Comparison of ENCODE assay signal across 1 cellular context in the genomic region with DNA sequence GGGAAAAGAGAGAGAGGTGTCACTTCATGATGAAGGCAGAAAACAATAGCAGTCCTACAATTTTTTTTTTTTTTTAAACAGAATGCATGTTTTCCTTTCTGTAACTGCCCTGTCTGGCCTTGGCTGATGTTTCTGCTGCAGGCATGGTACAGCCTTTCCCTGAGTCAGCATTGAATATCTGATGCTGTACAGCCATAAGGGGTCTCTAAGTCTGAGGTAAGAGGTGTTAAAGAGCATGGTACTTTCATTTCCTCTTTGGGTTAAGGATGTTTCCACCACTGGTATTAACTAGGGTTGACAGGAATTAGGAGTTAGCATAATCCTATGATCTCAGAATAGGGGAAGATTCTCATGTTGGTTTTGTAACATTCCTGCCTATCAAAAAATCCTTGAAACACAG.
A peak's percentile ranks its signal among the peaks of the same experiment; 100 is the strongest.
TF ChIP-seq lines count a peak whose summit lies in the region.

No MANE protein-coding gene starts in this region.

TF ChIP-seq in K562, 482 proteins besides CTCF, POLR2A, EP300 and RAD21 (continued from another document):
- TF ChIP-seq, protein P1, sequence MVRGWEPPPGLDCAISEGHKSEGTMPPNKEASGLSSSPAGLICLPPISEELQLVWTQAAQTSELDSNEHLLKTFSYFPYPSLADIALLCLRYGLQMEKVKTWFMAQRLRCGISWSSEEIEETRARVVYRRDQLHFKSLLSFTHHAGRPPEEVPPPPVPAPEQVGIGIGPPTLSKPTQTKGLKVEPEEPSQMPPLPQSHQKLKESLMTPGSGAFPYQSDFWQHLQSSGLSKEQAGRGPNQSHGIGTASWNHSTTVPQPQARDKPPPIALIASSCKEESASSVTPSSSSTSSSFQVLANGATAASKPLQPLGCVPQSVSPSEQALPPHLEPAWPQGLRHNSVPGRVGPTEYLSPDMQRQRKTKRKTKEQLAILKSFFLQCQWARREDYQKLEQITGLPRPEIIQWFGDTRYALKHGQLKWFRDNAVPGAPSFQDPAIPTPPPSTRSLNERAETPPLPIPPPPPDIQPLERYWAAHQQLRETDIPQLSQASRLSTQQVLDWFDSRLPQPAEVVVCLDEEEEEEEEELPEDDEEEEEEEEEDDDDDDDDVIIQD (CRISPR knock-in tag; IDR thresholded peaks at IDR 0.05), result no peak
- TF ChIP-seq CXXC5 (CRISPR knock-in tag; IDR thresholded peaks at IDR 0.05) (no peak), MAFG (tag; conservative IDR thresholded peaks at IDR 0.05) (0 out of 2 replicates have a peak, but pooled peaks have one; percentile 28), SRSF1 (IDR thresholded peaks at IDR 0.05; ENCODE audit: low read depth, low read length) (no peak), ZC3H4 (CRISPR knock-in tag; IDR thresholded peaks at IDR 0.05; ENCODE audit: borderline replicate concordance) (no peak), SRSF3 (IDR thresholded peaks at IDR 0.05; ENCODE audit: insufficient read depth, low read length) (no peak), ZNF316 (IDR thresholded peaks at IDR 0.05) (peak; percentile 75), MAFK (IDR thresholded peaks at IDR 0.05; ENCODE audit: low read length) (peak; percentile 17; the same call in 1 of the 2 replicates), ZNF347 (CRISPR knock-in tag; IDR thresholded peaks at IDR 0.05; ENCODE audit: low read depth) (no peak)
- TF ChIP-seq, protein P2, sequence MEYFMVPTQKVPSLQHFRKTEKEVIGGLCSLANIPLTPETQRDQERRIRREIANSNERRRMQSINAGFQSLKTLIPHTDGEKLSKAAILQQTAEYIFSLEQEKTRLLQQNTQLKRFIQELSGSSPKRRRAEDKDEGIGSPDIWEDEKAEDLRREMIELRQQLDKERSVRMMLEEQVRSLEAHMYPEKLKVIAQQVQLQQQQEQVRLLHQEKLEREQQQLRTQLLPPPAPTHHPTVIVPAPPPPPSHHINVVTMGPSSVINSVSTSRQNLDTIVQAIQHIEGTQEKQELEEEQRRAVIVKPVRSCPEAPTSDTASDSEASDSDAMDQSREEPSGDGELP (CRISPR knock-in tag; IDR thresholded peaks at IDR 0.05; ENCODE audit: borderline replicate concordance), result no peak
- TF ChIP-seq, protein P3, sequence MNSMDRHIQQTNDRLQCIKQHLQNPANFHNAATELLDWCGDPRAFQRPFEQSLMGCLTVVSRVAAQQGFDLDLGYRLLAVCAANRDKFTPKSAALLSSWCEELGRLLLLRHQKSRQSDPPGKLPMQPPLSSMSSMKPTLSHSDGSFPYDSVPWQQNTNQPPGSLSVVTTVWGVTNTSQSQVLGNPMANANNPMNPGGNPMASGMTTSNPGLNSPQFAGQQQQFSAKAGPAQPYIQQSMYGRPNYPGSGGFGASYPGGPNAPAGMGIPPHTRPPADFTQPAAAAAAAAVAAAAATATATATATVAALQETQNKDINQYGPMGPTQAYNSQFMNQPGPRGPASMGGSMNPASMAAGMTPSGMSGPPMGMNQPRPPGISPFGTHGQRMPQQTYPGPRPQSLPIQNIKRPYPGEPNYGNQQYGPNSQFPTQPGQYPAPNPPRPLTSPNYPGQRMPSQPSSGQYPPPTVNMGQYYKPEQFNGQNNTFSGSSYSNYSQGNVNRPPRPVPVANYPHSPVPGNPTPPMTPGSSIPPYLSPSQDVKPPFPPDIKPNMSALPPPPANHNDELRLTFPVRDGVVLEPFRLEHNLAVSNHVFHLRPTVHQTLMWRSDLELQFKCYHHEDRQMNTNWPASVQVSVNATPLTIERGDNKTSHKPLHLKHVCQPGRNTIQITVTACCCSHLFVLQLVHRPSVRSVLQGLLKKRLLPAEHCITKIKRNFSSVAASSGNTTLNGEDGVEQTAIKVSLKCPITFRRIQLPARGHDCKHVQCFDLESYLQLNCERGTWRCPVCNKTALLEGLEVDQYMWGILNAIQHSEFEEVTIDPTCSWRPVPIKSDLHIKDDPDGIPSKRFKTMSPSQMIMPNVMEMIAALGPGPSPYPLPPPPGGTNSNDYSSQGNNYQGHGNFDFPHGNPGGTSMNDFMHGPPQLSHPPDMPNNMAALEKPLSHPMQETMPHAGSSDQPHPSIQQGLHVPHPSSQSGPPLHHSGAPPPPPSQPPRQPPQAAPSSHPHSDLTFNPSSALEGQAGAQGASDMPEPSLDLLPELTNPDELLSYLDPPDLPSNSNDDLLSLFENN (IDR thresholded peaks at IDR 0.05; ENCODE audit: low read depth in 2 of 2, low read length in 2 of 2), result no peak
- TF ChIP-seq, protein P4, sequence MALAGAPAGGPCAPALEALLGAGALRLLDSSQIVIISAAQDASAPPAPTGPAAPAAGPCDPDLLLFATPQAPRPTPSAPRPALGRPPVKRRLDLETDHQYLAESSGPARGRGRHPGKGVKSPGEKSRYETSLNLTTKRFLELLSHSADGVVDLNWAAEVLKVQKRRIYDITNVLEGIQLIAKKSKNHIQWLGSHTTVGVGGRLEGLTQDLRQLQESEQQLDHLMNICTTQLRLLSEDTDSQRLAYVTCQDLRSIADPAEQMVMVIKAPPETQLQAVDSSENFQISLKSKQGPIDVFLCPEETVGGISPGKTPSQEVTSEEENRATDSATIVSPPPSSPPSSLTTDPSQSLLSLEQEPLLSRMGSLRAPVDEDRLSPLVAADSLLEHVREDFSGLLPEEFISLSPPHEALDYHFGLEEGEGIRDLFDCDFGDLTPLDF (CRISPR knock-in tag; IDR thresholded peaks at IDR 0.05), result no peak
- TF ChIP-seq, protein P5, sequence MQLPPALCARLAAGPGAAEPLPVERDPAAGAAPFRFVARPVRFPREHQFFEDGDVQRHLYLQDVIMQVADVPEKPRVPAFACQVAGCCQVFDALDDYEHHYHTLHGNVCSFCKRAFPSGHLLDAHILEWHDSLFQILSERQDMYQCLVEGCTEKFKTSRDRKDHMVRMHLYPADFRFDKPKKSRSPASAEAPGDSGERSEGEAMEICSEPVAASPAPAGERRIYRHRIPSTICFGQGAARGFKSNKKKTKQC (CRISPR knock-in tag; IDR thresholded peaks at IDR 0.05), result no peak
